ENCODE assay signal across 10 cellular contexts in the genomic region with DNA sequence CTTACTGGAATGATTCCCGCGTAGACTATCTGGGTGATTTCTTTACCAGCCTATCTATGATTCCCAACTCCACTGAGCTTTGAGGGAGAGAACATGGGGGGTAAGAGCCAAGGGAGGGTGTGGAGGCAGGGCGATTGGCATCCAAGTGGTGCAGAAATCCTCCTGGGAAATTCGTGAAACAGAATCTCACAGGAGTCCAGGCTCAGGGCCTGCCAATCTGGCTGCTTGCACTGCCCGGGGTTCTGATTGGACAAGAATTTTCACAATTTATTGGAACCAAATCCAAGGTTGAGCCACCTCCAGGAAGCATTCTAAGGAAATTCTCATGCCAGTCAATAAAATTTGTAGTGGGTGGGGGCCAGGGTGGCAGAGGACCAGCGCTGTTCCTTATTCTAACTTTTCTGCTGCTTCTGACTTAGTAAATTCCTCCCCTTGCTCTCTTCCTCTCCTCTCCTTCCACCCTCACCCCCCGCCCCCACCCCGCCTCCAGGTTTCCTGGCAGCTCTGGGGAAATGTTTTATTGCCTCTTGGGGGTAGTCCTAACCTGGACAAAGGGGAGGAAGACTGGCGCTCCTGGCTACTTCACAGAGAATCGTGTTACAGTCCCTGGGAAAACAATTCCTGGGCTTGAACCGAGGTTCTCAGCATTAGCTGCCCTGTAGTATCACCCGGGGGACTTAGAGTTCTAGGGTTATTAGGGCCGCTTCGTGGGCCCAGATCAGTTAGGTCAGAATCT. TPM values are rescaled to one million over a fixed set of nuclear protein-coding genes. Genes with fewer than 3 reads are reported as not detected.
DNase-seq lines count a peak whose midpoint lies in the region; ATAC-seq and TF ChIP-seq lines count a peak whose summit lies in the region.
"Had no signal": no experiment of that assay in that cellular context is flagged by ENCODE, and none has a peak within 500 bp of the region (broad histone marks: within the 10 kb centered on the region; RNA-seq: fewer than 3 reads in every experiment).

No MANE protein-coding gene starts in this region.

- peak overlapping the region; percentile 70 for H3K4me3 ChIP-seq in BLaER1
- H3K4me3 ChIP-seq in HUES48 (ENCODE audit: low read depth, low read length), result peak overlapping the region; percentile 74
- H3K4me3 ChIP-seq in coronary artery, result peak overlapping the region; percentile 69
- no peak overlapping the region for H3K4me3 ChIP-seq in BE2C (ENCODE audit: low read depth, low read length)

- peaks cover 41 to 78% (median 62%) of the 10 kb centered on the region in 5 donors for H3K27me3 Mint-ChIP-seq in naive thymus-derived CD8-positive, alpha-beta T cell

- peaks cover 0 to 2% (median 0%) of the 10 kb centered on the region in 3 donors for H3K36me3 Mint-ChIP-seq in naive thymus-derived CD8-positive, alpha-beta T cell

- TF ChIP-seq CTCF in coronary artery (IDR thresholded peaks at IDR 0.05) (no peak), BE2C (IDR thresholded peaks at IDR 0.05; ENCODE audit: low read depth, low read length) (no peak)

- no peaks in the 10 kb centered on the region for H3K9me3 ChIP-seq in BLaER1
- no peaks in the 10 kb centered on the region for H3K9me3 ChIP-seq in HUES48 (ENCODE audit: control insufficient read depth, insufficient read depth, low read length)
- no peaks in the 10 kb centered on the region for H3K9me3 ChIP-seq in BE2C

- H3K4me1 Mint-ChIP-seq in naive thymus-derived CD8-positive, alpha-beta T cell, result peaks cover 1 to 28% (median 22%) of the 10 kb centered on the region in 4 donors

- peaks cover 50% of the 10 kb centered on the region for H4K20me1 ChIP-seq in BLaER1

- no peak for ATAC-seq in naive thymus-derived CD8-positive, alpha-beta T cell
- ATAC-seq in GM19351 (IDR thresholded peaks at IDR 0.05; ENCODE audit: unreplicated experiment), result no peak
- no peak for ATAC-seq in HG03432 (IDR thresholded peaks at IDR 0.05; ENCODE audit: unreplicated experiment)

- H3K27ac ChIP-seq in BLaER1 (no peak overlapping the region), HUES48 (ENCODE audit: low read depth, low read length) (no peak overlapping the region), coronary artery (peak overlapping the region in 1 of 2 donors; percentile 50)

- H3K27ac Mint-ChIP-seq in naive thymus-derived CD8-positive, alpha-beta T cell, result no peak overlapping the region

- H3K4me1 ChIP-seq in BLaER1 (peaks cover 29% of the 10 kb centered on the region), HUES48 (ENCODE audit: control insufficient read depth, insufficient read depth, low read length) (peaks cover 44% of the 10 kb centered on the region), BE2C (peaks cover 2% of the 10 kb centered on the region; the same call in 1 of the 2 replicates)

- no peaks in the 10 kb centered on the region for H3K9me3 Mint-ChIP-seq in naive thymus-derived CD8-positive, alpha-beta T cell

- POLR2A ChIA-PET in naive thymus-derived CD8-positive, alpha-beta T cell (lab: Charles Lee), result no interaction called here

- DNase-seq in coronary artery (ENCODE audit: low spot score), result no peak
- DNase-seq in naive thymus-derived CD8-positive, alpha-beta T cell, result no peak
- DNase-seq in NCI-H526 treated with DMSO at 0.1 percent for 48 hours (lab: John Stamatoyannopoulos, UW), result no peak
- DNase-seq in BE2C, result no peak
- DNase-seq: GF-D8 had no signal

- peak overlapping the region; percentile 100 for H3K4me2 ChIP-seq in BLaER1

- H3K4me3 Mint-ChIP-seq in naive thymus-derived CD8-positive, alpha-beta T cell, result peak overlapping the region in 9 of 10 donors; percentile 30 to 72 (median 61)

- H3K36me3 ChIP-seq in BLaER1 (no peaks in the 10 kb centered on the region), HUES48 (ENCODE audit: control insufficient read depth, insufficient read depth, low read length) (no peaks in the 10 kb centered on the region), BE2C (no peaks in the 10 kb centered on the region)

- H3K27me3 ChIP-seq in BLaER1 (peaks cover 74% of the 10 kb centered on the region), HUES48 (ENCODE audit: control insufficient read depth, insufficient read depth, low read length) (peaks cover 78% of the 10 kb centered on the region), BE2C (peaks cover 100% of the 10 kb centered on the region)

- H3K9ac ChIP-seq in BLaER1 (no peak overlapping the region), HUES48 (ENCODE audit: low read depth, low read length) (no peak overlapping the region)

RNA-seq across cellular contexts. Expression of gene BMP6, which starts 3.1 kb away (rescaled TPM):
- total RNA-seq in naive thymus-derived CD8-positive, alpha-beta T cell, result not detected
- polyA plus RNA-seq in naive thymus-derived CD8-positive, alpha-beta T cell, result not detected
- polyA plus RNA-seq in BE2C (2012; ENCODE audit: insufficient read depth, insufficient read length, low read depth), result not detected
- total RNA-seq: RPMI7951 had no signal
